Comparison of ENCODE assay signal across 1 cellular context in genomic region chr1:109975718-109976117, GRCh38.
TF ChIP-seq lines count a peak whose summit lies in the region.

No MANE protein-coding gene starts in this region.

TF ChIP-seq in HepG2, 621 proteins besides CTCF, POLR2A, EP300 and RAD21:
- no peak for TF ChIP-seq POGK (CRISPR knock-in tag; conservative IDR thresholded peaks at IDR 0.05)
- TF ChIP-seq NR2F1 (CRISPR knock-in tag; IDR thresholded peaks at IDR 0.05) = no peak
- no peak for TF ChIP-seq ZBTB10 (CRISPR knock-in tag; IDR thresholded peaks at IDR 0.05; ENCODE audit: borderline replicate concordance)
- no peak for TF ChIP-seq BRD4 (CRISPR knock-in tag; IDR thresholded peaks at IDR 0.05)
- TF ChIP-seq ETV5 (CRISPR knock-in tag; IDR thresholded peaks at IDR 0.05; ENCODE audit: borderline replicate concordance) = peak; percentile 37; the same call in 1 of the 2 replicates
- no peak for TF ChIP-seq ZNF513 (CRISPR knock-in tag; conservative IDR thresholded peaks at IDR 0.05)
- TF ChIP-seq ZUFSP (CRISPR knock-in tag; IDR thresholded peaks at IDR 0.05; ENCODE audit: borderline replicate concordance) = no peak
- peak; percentile 62 for TF ChIP-seq TEAD3 (CRISPR knock-in tag; optimal IDR thresholded peaks at IDR 0.05; ENCODE audit: borderline replicate concordance)
- no peak for TF ChIP-seq ZBTB4 (CRISPR knock-in tag; IDR thresholded peaks at IDR 0.05; ENCODE audit: borderline replicate concordance)
- TF ChIP-seq ZNF275 (CRISPR knock-in tag; IDR thresholded peaks at IDR 0.05; ENCODE audit: borderline replicate concordance) = no peak
